9 cellular contexts compared by ENCODE assay signal in the genomic region with DNA sequence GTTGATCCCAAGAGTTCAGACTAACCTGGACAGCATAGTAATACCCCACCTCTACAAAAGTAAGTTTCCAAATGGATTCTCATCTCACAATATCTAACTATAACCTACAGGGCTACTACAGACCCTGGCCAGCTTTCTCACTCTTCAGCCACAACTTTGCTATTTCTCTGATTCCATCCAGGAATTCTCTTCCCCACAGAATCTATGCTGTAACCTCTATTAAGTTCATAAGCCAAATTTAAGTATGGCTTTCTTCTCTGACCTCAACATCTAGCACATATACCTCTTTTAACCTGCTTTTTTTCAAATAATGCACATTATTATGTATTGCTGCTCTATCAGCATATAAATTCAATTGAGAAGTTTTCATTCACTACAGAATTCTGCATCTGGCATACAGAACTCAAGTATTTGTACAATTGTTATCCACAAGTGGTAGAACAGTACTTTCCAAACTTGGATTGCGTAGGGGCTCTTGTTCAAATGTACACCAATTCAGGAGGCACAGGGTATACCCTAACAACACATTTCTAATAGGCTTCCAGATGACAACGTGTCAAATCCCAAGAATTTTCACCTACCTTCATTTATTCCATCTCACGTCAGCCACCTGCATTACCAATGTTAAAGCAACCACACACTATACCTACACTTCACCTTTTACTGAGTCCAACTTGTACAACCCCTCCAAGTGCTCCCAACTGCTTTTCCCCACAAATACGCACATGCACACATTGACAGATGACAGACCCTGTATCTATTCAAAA. TPM values are rescaled to one million over a fixed set of nuclear protein-coding genes. Genes with fewer than 3 reads are reported as not detected.
DNase-seq lines count a peak whose midpoint lies in the region; ATAC-seq and TF ChIP-seq lines count a peak whose summit lies in the region.
"Had no signal": no experiment of that assay in that cellular context is flagged by ENCODE, and none has a peak within 500 bp of the region (broad histone marks: within the 10 kb centered on the region; RNA-seq: fewer than 3 reads in every experiment).

No MANE protein-coding gene starts in this region.

- peaks cover 61 to 82% (median 76%) of the 10 kb centered on the region in 11 experiments for H3K36me3 ChIP-seq in BLaER1 treated with 17β-estradiol and CSF1 and Interleukin-3, amounts not matched to agents 10 nM and 100 nM

- H3K4me3 Mint-ChIP-seq in HFFc6: peak overlapping the region; percentile 45; the same call in 1 of the 2 replicates
- H3K4me3 Mint-ChIP-seq in brain: peak overlapping the region in 3 of 5 experiments; percentile 4 to 36 (median 15)
- no peak overlapping the region for H3K4me3 Mint-ChIP-seq in stimulated activated memory B cell treated with anti-CD40 and anti-IgM and Interleukin-4, amounts not matched to agents 10 μg/mL and 1 μg/mL and 100 μg/mL, for 72 hours
- H3K4me3 Mint-ChIP-seq: dendritic cell treated with granulocyte-macrophage colony-stimulating factor and Interleukin-4, amounts not matched to agents 40 ng/mL and 50 ng/mL, for 4 days had no signal

- TF ChIP-seq CTCF in HFFc6 (IDR thresholded peaks at IDR 0.05): no peak
- no peak for TF ChIP-seq CTCF in brain (conservative IDR thresholded peaks at IDR 0.05)

- peaks cover 51% of the 10 kb centered on the region for H3K4me1 Mint-ChIP-seq in HFFc6 (ENCODE audit: low read depth)
- peaks cover 57% of the 10 kb centered on the region for H3K4me1 Mint-ChIP-seq in brain
- H3K4me1 Mint-ChIP-seq in stimulated activated memory B cell treated with anti-CD40 and anti-IgM and Interleukin-4, amounts not matched to agents 10 μg/mL and 1 μg/mL and 100 μg/mL, for 72 hours: peaks cover 47% of the 10 kb centered on the region

- H3K27me3 Mint-ChIP-seq in HFFc6 (ENCODE audit: insufficient read depth) (peaks cover 16% of the 10 kb centered on the region), brain (peaks cover 15% of the 10 kb centered on the region)
- H3K27me3 Mint-ChIP-seq in stimulated activated memory B cell treated with anti-CD40 and anti-IgM and Interleukin-4, amounts not matched to agents 10 μg/mL and 1 μg/mL and 100 μg/mL, for 72 hours: no peaks in the 10 kb centered on the region
- H3K27me3 Mint-ChIP-seq: dendritic cell treated with granulocyte-macrophage colony-stimulating factor and Interleukin-4, amounts not matched to agents 40 ng/mL and 50 ng/mL, for 4 days had no signal

- peak overlapping the region in 5 of 11 experiments; percentile 12 to 56 (median 32); a peak in 6 of 22 replicates for H3K27ac ChIP-seq in BLaER1 treated with 17β-estradiol and CSF1 and Interleukin-3, amounts not matched to agents 10 nM and 100 nM
- H3K27ac ChIP-seq: tibial artery had no signal

- H3K27me3 ChIP-seq in BLaER1 treated with 17β-estradiol and CSF1 and Interleukin-3, amounts not matched to agents 10 nM and 100 nM: no peaks in the 10 kb centered on the region
- H3K27me3 ChIP-seq: tibial artery had no signal

- no peaks in the 10 kb centered on the region for H3K9me3 ChIP-seq in BLaER1 treated with 17β-estradiol and CSF1 and Interleukin-3, amounts not matched to agents 10 nM and 100 nM (replicated peaks in 1 of 11)
- H3K9me3 ChIP-seq: tibial artery had no signal

- peak overlapping the region in 2 of 10 experiments; percentile 78 to 85; a peak in 1 of 20 replicates for H3K4me3 ChIP-seq in BLaER1 treated with 17β-estradiol and CSF1 and Interleukin-3, amounts not matched to agents 10 nM and 100 nM
- H3K4me3 ChIP-seq: tibial artery had no signal

- H4K20me1 ChIP-seq in BLaER1 treated with 17β-estradiol and CSF1 and Interleukin-3, amounts not matched to agents 10 nM and 100 nM: peaks cover 64 to 85% (median 81%) of the 10 kb centered on the region in 11 experiments

- H3K36me3 Mint-ChIP-seq in HFFc6 (ENCODE audit: low read depth) (peaks cover 59% of the 10 kb centered on the region), brain (peaks cover 61% of the 10 kb centered on the region)
- peaks cover 64% of the 10 kb centered on the region for H3K36me3 Mint-ChIP-seq in stimulated activated memory B cell treated with anti-CD40 and anti-IgM and Interleukin-4, amounts not matched to agents 10 μg/mL and 1 μg/mL and 100 μg/mL, for 72 hours

- ATAC-seq in stimulated activated memory B cell treated with anti-CD40 and anti-IgM and Interleukin-4, amounts not matched to agents 10 μg/mL and 1 μg/mL and 100 μg/mL, for 72 hours: no peak

- peak overlapping the region in 4 of 11 experiments; percentile 30 to 97 (median 32); a peak in 4 of 22 replicates for H3K9ac ChIP-seq in BLaER1 treated with 17β-estradiol and CSF1 and Interleukin-3, amounts not matched to agents 10 nM and 100 nM

- H3K27ac Mint-ChIP-seq in HFFc6 (peak overlapping the region; percentile 55), brain (peak overlapping the region in 2 of 5 experiments; percentile 18 to 46)
- no peak overlapping the region for H3K27ac Mint-ChIP-seq in stimulated activated memory B cell treated with anti-CD40 and anti-IgM and Interleukin-4, amounts not matched to agents 10 μg/mL and 1 μg/mL and 100 μg/mL, for 72 hours
- H3K27ac Mint-ChIP-seq: dendritic cell treated with granulocyte-macrophage colony-stimulating factor and Interleukin-4, amounts not matched to agents 40 ng/mL and 50 ng/mL, for 4 days had no signal

- H3K9me3 Mint-ChIP-seq in HFFc6 (peaks cover 17% of the 10 kb centered on the region), brain (peaks cover 0 to 8% (median 0%) of the 10 kb centered on the region in 5 experiments)
- no peaks in the 10 kb centered on the region for H3K9me3 Mint-ChIP-seq in stimulated activated memory B cell treated with anti-CD40 and anti-IgM and Interleukin-4, amounts not matched to agents 10 μg/mL and 1 μg/mL and 100 μg/mL, for 72 hours
- H3K9me3 Mint-ChIP-seq: dendritic cell treated with granulocyte-macrophage colony-stimulating factor and Interleukin-4, amounts not matched to agents 40 ng/mL and 50 ng/mL, for 4 days had no signal

- H3K4me1 ChIP-seq in BLaER1 treated with 17β-estradiol and CSF1 and Interleukin-3, amounts not matched to agents 10 nM and 100 nM: peaks cover 20 to 71% (median 34%) of the 10 kb centered on the region in 10 experiments

- DNase-seq in HFFc6 (no peak), NCI-H226 (no peak)
- no peak for DNase-seq in stimulated activated naive CD4-positive, alpha-beta T cell treated with Interleukin-2 at 50 U/mL for 16 hours (lab: John Stamatoyannopoulos, UW)
- DNase-seq: stimulated activated CD4-positive, alpha-beta T cell treated with anti-CD3 and anti-CD28 coated beads, Interleukin-1b, Interleukin-23, amount 100 ng/mL, for 48 hours; tibial artery had no signal

- peak overlapping the region; percentile 30 to 96 (median 90); a peak in 17 of 22 replicates for H3K4me2 ChIP-seq in BLaER1 treated with 17β-estradiol and CSF1 and Interleukin-3, amounts not matched to agents 10 nM and 100 nM

RNA-seq across cellular contexts. Expression of gene RPS29, which starts 3.8 kb away (rescaled TPM):
- 1,000 to 10,000 TPM in 4 of 6 experiments, 100 to 1,000 TPM in 2; 743 to 1,241 (median 1,080) TPM for total RNA-seq in HFFc6 (2021; fragmentation: NEBNext Ultra II Directional; extraction: Animal tissue kit (Norgen Biotek cat#: 25700))
- polyA plus RNA-seq in brain (ENCODE audit: insufficient read depth, low read depth, low replicate concordance): 4,447 TPM

RNA-seq across cellular contexts. Expression of gene LRR1, which starts 16.3 kb away (rescaled TPM):
- total RNA-seq in HFFc6 (2021; fragmentation: NEBNext Ultra II Directional; extraction: Animal tissue kit (Norgen Biotek cat#: 25700)): 10 to 100 TPM; 15.2 to 26.5 (median 25.5) TPM
- polyA plus RNA-seq in brain (ENCODE audit: insufficient read depth, low read depth, low replicate concordance): 10.6 TPM

RNA-seq across cellular contexts. Expression of gene RPL36AL, which starts 38.0 kb away (rescaled TPM):
- 100 to 1,000 TPM; 170 to 254 (median 211) TPM for total RNA-seq in HFFc6 (2021; fragmentation: NEBNext Ultra II Directional; extraction: Animal tissue kit (Norgen Biotek cat#: 25700))
- polyA plus RNA-seq in brain (ENCODE audit: insufficient read depth, low read depth, low replicate concordance): 316 TPM

RNA-seq across cellular contexts. Expression of gene MGAT2, which starts 38.2 kb away (rescaled TPM):
- 10 to 100 TPM; 61.8 to 73.8 (median 64.4) TPM for total RNA-seq in HFFc6 (2021; fragmentation: NEBNext Ultra II Directional; extraction: Animal tissue kit (Norgen Biotek cat#: 25700))
- polyA plus RNA-seq in brain (ENCODE audit: insufficient read depth, low read depth, low replicate concordance): 10.1 TPM

RNA-seq across cellular contexts. Expression of gene DNAAF2, which starts 52.6 kb away (rescaled TPM):
- total RNA-seq in HFFc6 (2021; fragmentation: NEBNext Ultra II Directional; extraction: Animal tissue kit (Norgen Biotek cat#: 25700)): 1 to 10 TPM; 5.8 to 8.7 (median 6.2) TPM
- polyA plus RNA-seq in brain (ENCODE audit: insufficient read depth, low read depth, low replicate concordance): 7.8 TPM
